Comparison of ENCODE assay signal across 8 cellular contexts in genomic region chr5:146446861-146447733, GRCh38. TPM values are rescaled to one million over a fixed set of nuclear protein-coding genes. Genes with fewer than 3 reads are reported as not detected.
A peak's percentile ranks its signal among the peaks of the same experiment; 100 is the strongest.
DNase-seq lines count a peak whose midpoint lies in the region; ATAC-seq and TF ChIP-seq lines count a peak whose summit lies in the region.

TSS of gene TCERG1 (plus strand) at chr5:146447333. CDS start at chr5:146447350, 17 bp downstream.

- H3K9me3 ChIP-seq in PC-9 (ENCODE audit: insufficient read depth, low read depth) (no peaks in the 10 kb centered on the region), esophagus (ENCODE audit: control insufficient read depth in 2 of 2, insufficient read depth in 1 of 2, low read depth in 1 of 2, low read length in 1 of 2) (no peaks in the 10 kb centered on the region), muscle layer of colon (ENCODE audit: low read length) (no peaks in the 10 kb centered on the region)

- peak; percentile 71 for TF ChIP-seq CTCF in PC-9 (conservative IDR thresholded peaks at IDR 0.05)

- peak within 1 kb of the TSS; percentile 88 for H3K27ac ChIP-seq in PC-9
- H3K27ac ChIP-seq in esophagus (ENCODE audit: low read depth in 2 of 2, low read length in 1 of 2) = peak within 1 kb of the TSS; percentile 81 to 90
- peak within 1 kb of the TSS; percentile 99 for H3K27ac ChIP-seq in muscle layer of colon (ENCODE audit: low read depth, low read length)

- peak within 1 kb of the TSS; percentile 96 for H3K9ac ChIP-seq in muscle layer of colon (ENCODE audit: low read length)

- 0 to 1% methylated on average over 56 to 68 of the region's 68 CpGs for whole genome bisulfite sequencing in esophagus, 2 donors

- peaks cover 50% of the 10 kb centered on the region for H3K79me2 ChIP-seq in PC-9 (ENCODE audit: low read depth)

- intact Hi-C loops in PC-9 (cut with micrococcal nuclease; ENCODE audit: unreplicated experiment) = loop anchor here (1.0 to 5.0 kb wide), 2 partner anchors 155 to 244 kb away; partner anchors contain the start of gene RBM27

- H3K36me3 Mint-ChIP-seq in activated T-cell treated with anti-CD3 and anti-CD28 coated beads, Interleukin-2, amount 50 U/mL, for 24 hours (ENCODE audit: low read depth) = peaks cover 35% of the 10 kb centered on the region

- H3K4me1 Mint-ChIP-seq in activated T-cell treated with anti-CD3 and anti-CD28 coated beads, Interleukin-2, amount 50 U/mL, for 24 hours (ENCODE audit: low read depth) = peaks cover 38% of the 10 kb centered on the region

- no peaks in the 10 kb centered on the region for H3K27me3 ChIP-seq in PC-9 (ENCODE audit: insufficient read depth, low read depth)
- H3K27me3 ChIP-seq in esophagus (ENCODE audit: control insufficient read depth in 1 of 2, insufficient read depth in 2 of 2, low read length in 2 of 2) = no peaks in the 10 kb centered on the region
- H3K27me3 ChIP-seq in muscle layer of colon (ENCODE audit: control insufficient read depth in 1 of 2, insufficient read depth in 2 of 2, low read length in 2 of 2) = no peaks in the 10 kb centered on the region

- peak within 1 kb of the TSS; percentile 93 for H3K4me3 ChIP-seq in Jurkat, Clone E6-1 (ENCODE audit: low read length)
- H3K4me3 ChIP-seq in PC-9 (peak within 1 kb of the TSS; percentile 84), esophagus (ENCODE audit: low read depth in 1 of 2, low read length in 2 of 2) (peak within 1 kb of the TSS; percentile 70 to 96), muscle layer of colon (ENCODE audit: low read depth in 1 of 2, low read length in 2 of 2) (peak within 1 kb of the TSS; percentile 92)

- H3K4me3 Mint-ChIP-seq in activated T-cell treated with anti-CD3 and anti-CD28 coated beads, Interleukin-2, amount 50 U/mL, for 24 hours = peak within 1 kb of the TSS; percentile 99

- peak within 1 kb of the TSS; percentile 90 for H2AFZ ChIP-seq in PC-9

- DNase-seq in DMS153 treated with DMSO at 0.1 percent for 48 hours (lab: John Stamatoyannopoulos, UW; ENCODE audit: unreplicated experiment) (peak; percentile 90), PC-9 (peak; percentile 99)
- peak; percentile 100 for DNase-seq in Jurkat, Clone E6-1 (ENCODE audit: low read depth, low spot score)
- peak; percentile 97 for DNase-seq in activated T-cell treated with anti-CD3 and anti-CD28 coated beads, Interleukin-2, amount 50 U/mL, for 24 hours
- peak; percentile 95 to 98 for DNase-seq in stimulated activated CD8-positive, alpha-beta memory T cell treated with anti-CD3 and anti-CD28 coated beads, Interleukin-7, amount 100 ng/mL, for 4 hours (ENCODE audit: low read depth in 2 of 2)

- H3K27me3 Mint-ChIP-seq in activated T-cell treated with anti-CD3 and anti-CD28 coated beads, Interleukin-2, amount 50 U/mL, for 24 hours = no peaks in the 10 kb centered on the region

- CTCF ChIA-PET in PC-9 (lab: Charles Lee) = interaction anchor here (0.6 to 0.8 kb wide), 3 partner anchors 22 to 241 kb away, joined by 3 read pairs; no protein-coding TSS in a partner anchor

- H3K4me1 ChIP-seq in PC-9 (replicated peaks; ENCODE audit: insufficient read depth) = peaks cover 31% of the 10 kb centered on the region
- H3K4me1 ChIP-seq in esophagus (ENCODE audit: control insufficient read depth in 2 of 2, insufficient read depth in 2 of 2, low read length in 1 of 2) = no peaks in the 10 kb centered on the region
- H3K4me1 ChIP-seq in muscle layer of colon (ENCODE audit: insufficient read depth, low read length) = peaks cover 12% of the 10 kb centered on the region

- POLR2A ChIA-PET in PC-9 (lab: Charles Lee; ENCODE audit: unreplicated experiment) = interaction anchor here (0.6 to 0.7 kb wide), 5 partner anchors 10 to 898 kb away, joined by 3 to 5 read pairs (median 3); no protein-coding TSS in a partner anchor

- peak within 1 kb of the TSS; percentile 80 for H3K4me2 ChIP-seq in PC-9

- H3K27ac Mint-ChIP-seq in activated T-cell treated with anti-CD3 and anti-CD28 coated beads, Interleukin-2, amount 50 U/mL, for 24 hours = peak within 1 kb of the TSS; percentile 100

- H4K20me1 ChIP-seq in PC-9 (ENCODE audit: insufficient read depth) = peaks cover 40% of the 10 kb centered on the region

- BruUV-seq in PC-9 (replicated peaks; lab: Mats Ljungman, UMichigan) = no TSS peak

- no peaks in the 10 kb centered on the region for H3F3A ChIP-seq in PC-9 (ENCODE audit: insufficient read depth, low read depth)

- no peaks in the 10 kb centered on the region; the same call in 1 of the 2 replicates for H3K36me3 ChIP-seq in PC-9 (ENCODE audit: low read depth)
- no peaks in the 10 kb centered on the region for H3K36me3 ChIP-seq in esophagus (ENCODE audit: control insufficient read depth in 2 of 2, insufficient read depth in 2 of 2, low read length in 1 of 2)
- H3K36me3 ChIP-seq in muscle layer of colon (ENCODE audit: insufficient read depth, low read length) = no peaks in the 10 kb centered on the region

- H3K9me3 Mint-ChIP-seq in activated T-cell treated with anti-CD3 and anti-CD28 coated beads, Interleukin-2, amount 50 U/mL, for 24 hours = no peaks in the 10 kb centered on the region

- ATAC-seq in GM21576 (IDR thresholded peaks at IDR 0.05; ENCODE audit: unreplicated experiment) = peak; percentile 97

- no peaks in the 10 kb centered on the region for H3K9me2 ChIP-seq in PC-9 (ENCODE audit: insufficient read depth)

RNA-seq across cellular contexts. Expression of gene TCERG1, which starts in this region (rescaled TPM):
- polyA plus RNA-seq in Jurkat, Clone E6-1 (2012; ENCODE audit: insufficient read depth, insufficient read length) = 104 TPM
- total RNA-seq in PC-9 (2021) = 75.9 and 79.9 TPM in 2 replicates
- polyA plus RNA-seq in esophagus = 10 to 100 TPM; 24.8 to 40.4 TPM

Comparison
In these comparisons a context has a peak if more than half of its experiments do, and no peak if none do; other contexts are left out.
1. Peak in every context shown above with its lines: DNase-seq, ATAC-seq, H3K4me3 ChIP-seq and H3K27ac ChIP-seq.